ENCODE assay signal across 1 cellular context in the genomic region with DNA sequence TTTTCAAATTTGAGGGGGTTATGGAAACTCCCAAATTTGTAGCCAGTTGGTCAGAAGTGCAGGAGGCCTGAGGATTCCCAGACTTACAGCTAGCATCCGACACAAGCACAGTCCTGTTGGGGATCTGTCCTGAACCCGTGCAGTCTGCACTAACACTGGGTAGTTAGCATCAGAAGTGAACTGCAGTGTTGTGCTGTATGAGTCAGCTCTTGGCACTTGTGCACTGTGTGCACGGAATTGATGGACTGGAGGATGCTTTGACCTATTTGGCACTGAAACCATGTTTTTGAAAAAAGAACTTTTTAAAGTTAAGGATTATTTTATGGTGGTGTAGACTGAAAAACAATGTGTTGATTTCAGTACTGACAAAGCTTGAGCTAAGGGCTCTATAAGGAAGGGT.
TF ChIP-seq lines count a peak whose summit lies in the region.

No MANE protein-coding gene starts in this region.

TF ChIP-seq in IMR-90, 13 proteins besides CTCF, POLR2A, EP300 and RAD21 (continued from another document):
- no peak for TF ChIP-seq ELK1 (IDR thresholded peaks at IDR 0.05; ENCODE audit: borderline replicate concordance, low read depth, low read length)
